ENCODE assay signal across 11 cellular contexts in genomic region chr1:54227836-54228435, GRCh38. TPM values are rescaled to one million over a fixed set of nuclear protein-coding genes. Genes with fewer than 3 reads are reported as not detected.
A peak's percentile ranks its signal among the peaks of the same experiment; 100 is the strongest.
DNase-seq lines count a peak whose midpoint lies in the region; ATAC-seq and TF ChIP-seq lines count a peak whose summit lies in the region.
"Had no signal": no experiment of that assay in that cellular context is flagged by ENCODE, and none has a peak within 500 bp of the region (broad histone marks: within the 10 kb centered on the region; RNA-seq: fewer than 3 reads in every experiment).

No MANE protein-coding gene starts in this region.

- no peak overlapping the region for H3K4me3 ChIP-seq in HEK293 (ENCODE audit: low read depth, low read length)
- H3K4me3 ChIP-seq in hepatocyte = no peak overlapping the region
- H3K4me3 ChIP-seq: transverse colon had no signal

- no peaks in the 10 kb centered on the region for H3K27me3 ChIP-seq in hepatocyte
- H3K27me3 ChIP-seq: neutrophil, transverse colon had no signal

- 81% methylated on average over 21 of the region's 21 CpGs for WGBS in hepatocyte (ENCODE audit: low lambda C conversion rate, missing lambda C conversion rate)

- POLR2A ChIA-PET in HEK293 (lab: Yijun Ruan, JAX) = interaction anchor here (1.9 kb wide), 1 partner anchor 28 kb away, joined by 4 read pairs; the partner anchor contains the start of genes CYB5RL and MRPL37

- H3K36me3 ChIP-seq in HEK293 (ENCODE audit: control insufficient read depth in 2 of 2, insufficient read depth in 1 of 2, low read length in 2 of 2) (peaks cover 0 to 3% of the 10 kb centered on the region in 2 experiments; a peak in 1 of 3 replicates), hepatocyte (replicated peaks; ENCODE audit: insufficient read depth, low read depth) (no peaks in the 10 kb centered on the region)
- H3K36me3 ChIP-seq: transverse colon had no signal

- intact Hi-C loops in natural killer cell (cut with micrococcal nuclease) = no loop called here

- H3K4me1 ChIP-seq in HEK293 (ENCODE audit: control insufficient read depth, insufficient read depth, low read length) = no peaks in the 10 kb centered on the region
- H3K4me1 ChIP-seq in hepatocyte (ENCODE audit: insufficient read depth) = no peaks in the 10 kb centered on the region

- no peaks in the 10 kb centered on the region for H3K9me3 Mint-ChIP-seq in natural killer cell

- DNase-seq in CD1c-positive myeloid dendritic cell (ENCODE audit: extremely low spot score) = peak; percentile 70
- peak; percentile 46 for DNase-seq in astrocyte of the hippocampus (ENCODE audit: low read depth, low spot score)
- DNase-seq in natural killer cell = no peak
- no peak for DNase-seq in UCSD-AML1 (lab: John Stamatoyannopoulos, UW; ENCODE audit: unreplicated experiment)
- no peak for DNase-seq in hepatocyte (ENCODE audit: low spot score)
- DNase-seq: KG1, transverse colon had no signal

- H3K27ac Mint-ChIP-seq in natural killer cell = peak overlapping the region; percentile 68 to 70

- H3K9me3 ChIP-seq in HEK293 (ENCODE audit: control insufficient read depth, insufficient read depth, low read depth, low read length) (no peaks in the 10 kb centered on the region), hepatocyte (ENCODE audit: low read depth) (no peaks in the 10 kb centered on the region)
- H3K9me3 ChIP-seq: neutrophil, transverse colon had no signal

- H3K4me3 Mint-ChIP-seq in natural killer cell = no peak overlapping the region

- H3K79me2 ChIP-seq in hepatocyte = no peaks in the 10 kb centered on the region

- no peak overlapping the region for H3K4me2 ChIP-seq in hepatocyte

- H3K27me3 Mint-ChIP-seq in natural killer cell (ENCODE audit: low read depth in 2 of 2) = no peaks in the 10 kb centered on the region

- no peaks in the 10 kb centered on the region for H3K36me3 Mint-ChIP-seq in natural killer cell

- TF ChIP-seq CTCF in HEK293 (tag by site-specific recombination; IDR thresholded peaks at IDR 0.05) (peak; percentile 31; the same call in 1 of the 2 replicates), natural killer cell (IDR thresholded peaks at IDR 0.05) (no peak), hepatocyte (IDR thresholded peaks at IDR 0.05; ENCODE audit: poor library complexity) (no peak)

- CTCF ChIA-PET in HEK293 (lab: Yijun Ruan, JAX) = interaction anchor here (0.7 to 1.1 kb wide), 2 partner anchors 122 to 259 kb away, joined by 3 to 5 read pairs; no protein-coding TSS in a partner anchor

- peaks cover 2% of the 10 kb centered on the region for H4K20me1 ChIP-seq in hepatocyte (ENCODE audit: insufficient read depth, poor library complexity, severe bottlenecking)

- no peak overlapping the region for H3K27ac ChIP-seq in HEK293 (ENCODE audit: extremely low read depth, low read depth, low read length)
- no peak overlapping the region for H3K27ac ChIP-seq in hepatocyte
- H3K27ac ChIP-seq: neutrophil, transverse colon had no signal

- ATAC-seq in natural killer cell = no peak
- ATAC-seq in HG03159 (IDR thresholded peaks at IDR 0.05; ENCODE audit: unreplicated experiment) = no peak
- no peak for ATAC-seq in GM21619 (IDR thresholded peaks at IDR 0.05; ENCODE audit: unreplicated experiment)

- peaks cover 21 to 43% of the 10 kb centered on the region in 2 donors for H3K4me1 Mint-ChIP-seq in natural killer cell

- H2AFZ ChIP-seq in hepatocyte = no peak overlapping the region

- H3K9me2 ChIP-seq in hepatocyte (replicated peaks; ENCODE audit: insufficient read depth) = no peaks in the 10 kb centered on the region

TF ChIP-seq in HEK293, 187 proteins besides CTCF, POLR2A, EP300 and RAD21:
- no peak for TF ChIP-seq ZNF426 (tag by site-specific recombination; IDR thresholded peaks at IDR 0.05)
- TF ChIP-seq SCRT2 (tag by site-specific recombination; IDR thresholded peaks at IDR 0.05) = peak; percentile 80
- no peak for TF ChIP-seq ZNF26 (tag by site-specific recombination; IDR thresholded peaks at IDR 0.05)
- TF ChIP-seq ZNF707 (tag by site-specific recombination; IDR thresholded peaks at IDR 0.05) = no peak
- TF ChIP-seq SCRT1 (tag by site-specific recombination; IDR thresholded peaks at IDR 0.05; ENCODE audit: borderline replicate concordance) = 0 out of 2 replicates have a peak, but pooled peaks have one; percentile 29
- TF ChIP-seq ZNF677 (tag by site-specific recombination; IDR thresholded peaks at IDR 0.05) = no peak

RNA-seq across cellular contexts. Expression of gene MRPL37, which starts 28.0 kb away (rescaled TPM):
- 10 to 100 TPM; 23.0 to 31.9 (median 28.8) TPM for total RNA-seq in natural killer cell
- total RNA-seq in hepatocyte = 60.9 and 77.4 TPM in 2 replicates
- 81.8 and 91.6 TPM in 2 replicates for polyA plus RNA-seq in hepatocyte

RNA-seq across cellular contexts. Expression of gene CYB5RL, which starts 28.1 kb away (rescaled TPM):
- total RNA-seq in natural killer cell (1 to 10 TPM; 5.6 to 6.7 (median 6.2) TPM), hepatocyte (3.4 and 7.5 TPM in 2 replicates)
- polyA plus RNA-seq in hepatocyte = 3.1 and 4.5 TPM in 2 replicates

Comparison
In these comparisons a context has a peak if more than half of its experiments do, and no peak if none do; other contexts are left out.
1. DNase-seq: peak in CD1c-positive myeloid dendritic cell (single experiment) and astrocyte of the hippocampus (single experiment); none in natural killer cell (single experiment), UCSD-AML1 (single experiment) and hepatocyte (single experiment).